Comparison of ENCODE assay signal across 25 cellular contexts in the genomic region with DNA sequence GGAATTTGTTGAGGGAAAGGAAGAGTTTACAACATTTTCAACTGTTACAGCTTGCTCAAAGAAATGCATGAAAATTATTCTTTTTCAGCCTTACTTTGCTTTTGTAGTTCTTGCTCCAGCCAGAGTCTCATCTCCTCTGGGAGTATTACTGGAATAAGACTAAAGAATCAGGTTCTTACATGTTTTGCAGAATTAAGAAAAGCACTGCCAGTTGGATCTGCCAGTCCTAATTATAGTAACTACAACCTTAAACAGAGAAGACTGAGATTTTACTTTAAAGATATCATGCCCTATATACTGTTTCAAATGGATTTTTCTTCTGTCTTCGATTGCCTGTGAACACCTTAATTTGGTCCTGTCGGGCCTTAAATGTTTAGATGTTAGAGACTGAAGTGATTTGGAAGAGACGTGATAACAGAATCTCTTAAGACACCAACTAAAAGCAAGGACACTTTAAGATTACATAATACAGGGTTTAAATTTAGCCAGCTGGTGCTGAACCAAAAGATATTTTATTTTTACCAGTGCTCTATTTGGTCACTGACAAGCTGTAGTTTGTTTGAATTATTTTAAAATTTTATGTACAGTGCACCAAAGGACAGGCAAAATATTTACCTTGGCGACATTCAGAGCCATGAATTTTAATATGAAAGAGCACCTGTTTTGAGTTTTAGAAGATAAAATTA.
DNase-seq lines count a peak whose midpoint lies in the region; ATAC-seq and TF ChIP-seq lines count a peak whose summit lies in the region.
"Had no signal": no experiment of that assay in that cellular context is flagged by ENCODE, and none has a peak within 500 bp of the region (broad histone marks: within the 10 kb centered on the region; RNA-seq: fewer than 3 reads in every experiment).

No MANE protein-coding gene starts in this region.

- no peaks in the 10 kb centered on the region for H3K36me3 ChIP-seq in heart left ventricle

- 26 to 33% (median 31%) methylated on average over 4 of the region's 4 CpGs for WGBS in heart left ventricle, 4 donors

- H3K27ac Mint-ChIP-seq in osteocyte (ENCODE audit: unreplicated experiment) (peak overlapping the region; percentile 58), immature natural killer cell (no peak overlapping the region)
- H3K27ac Mint-ChIP-seq: activated CD8-positive, alpha-beta T cell treated with anti-CD3 and anti-CD28 coated beads for 36 hours; activated naive CD4-positive, alpha-beta T cell treated with anti-CD3 and anti-CD28 coated beads, Interleukin-2, amount 10 ng/mL, durations not matched to agents 7 days and 5 days; activated T-cell treated with anti-CD3 and anti-CD28 coated beads, Interleukin-2, amount 50 U/mL, for 24 hours; B cell; natural killer cell; type B pancreatic cell had no signal

- H3K9me3 ChIP-seq in heart left ventricle = no peaks in the 10 kb centered on the region

- H3K27me3 Mint-ChIP-seq in osteocyte (ENCODE audit: unreplicated experiment) = no peaks in the 10 kb centered on the region
- H3K27me3 Mint-ChIP-seq in immature natural killer cell (ENCODE audit: low read depth in 3 of 3) = no peaks in the 10 kb centered on the region
- H3K27me3 Mint-ChIP-seq: activated CD8-positive, alpha-beta T cell treated with anti-CD3 and anti-CD28 coated beads for 36 hours; activated naive CD4-positive, alpha-beta T cell treated with anti-CD3 and anti-CD28 coated beads, Interleukin-2, amount 10 ng/mL, durations not matched to agents 7 days and 5 days; activated T-cell treated with anti-CD3 and anti-CD28 coated beads, Interleukin-2, amount 50 U/mL, for 24 hours; B cell; type B pancreatic cell had no signal

- H3K9me3 Mint-ChIP-seq in osteocyte (ENCODE audit: unreplicated experiment) (no peaks in the 10 kb centered on the region), immature natural killer cell (peaks cover 0 to 6% (median under 1%) of the 10 kb centered on the region in 6 donors)
- H3K9me3 Mint-ChIP-seq: activated CD8-positive, alpha-beta T cell treated with anti-CD3 and anti-CD28 coated beads for 36 hours; activated naive CD4-positive, alpha-beta T cell treated with anti-CD3 and anti-CD28 coated beads, Interleukin-2, amount 10 ng/mL, durations not matched to agents 7 days and 5 days; type B pancreatic cell had no signal

- no peaks in the 10 kb centered on the region for H3K27me3 ChIP-seq in heart left ventricle

- intact Hi-C loops in heart left ventricle (cut with DNase I) = loop anchor here in 5 of 10 donors (5.0 kb wide), 1 partner anchor 46 kb away; no protein-coding TSS in a partner anchor

- no peak for TF ChIP-seq POLR2A in heart left ventricle (IDR thresholded peaks at IDR 0.05)

- H3K4me1 Mint-ChIP-seq in osteocyte (ENCODE audit: unreplicated experiment) (peaks cover 24% of the 10 kb centered on the region), immature natural killer cell (no peaks in the 10 kb centered on the region)
- H3K4me1 Mint-ChIP-seq: activated naive CD4-positive, alpha-beta T cell treated with anti-CD3 and anti-CD28 coated beads, Interleukin-2, amount 10 ng/mL, durations not matched to agents 7 days and 5 days; B cell; natural killer cell had no signal

- TF ChIP-seq CTCF in heart left ventricle (IDR thresholded peaks at IDR 0.05) (no peak), osteocyte (IDR thresholded peaks at IDR 0.05) (no peak)

- H3K4me1 ChIP-seq in heart left ventricle = peaks cover 0 to 24% (median 0%) of the 10 kb centered on the region in 12 donors

- H3K4me3 Mint-ChIP-seq in osteocyte (ENCODE audit: unreplicated experiment) (no peak overlapping the region), immature natural killer cell (no peak overlapping the region)
- H3K4me3 Mint-ChIP-seq: activated CD8-positive, alpha-beta T cell treated with anti-CD3 and anti-CD28 coated beads for 36 hours; activated naive CD4-positive, alpha-beta T cell treated with anti-CD3 and anti-CD28 coated beads, Interleukin-2, amount 10 ng/mL, durations not matched to agents 7 days and 5 days; activated T-cell treated with anti-CD3 and anti-CD28 coated beads, Interleukin-2, amount 50 U/mL, for 24 hours; B cell; natural killer cell; type B pancreatic cell had no signal

- peak; percentile 27 to 65 (median 54) for ATAC-seq in heart left ventricle
- no peak for ATAC-seq in HG03097 (IDR thresholded peaks at IDR 0.05; ENCODE audit: low FRiP score, unreplicated experiment)
- ATAC-seq in GM18873 (IDR thresholded peaks at IDR 0.05; ENCODE audit: low FRiP score, unreplicated experiment) = no peak
- ATAC-seq: activated CD4-positive, CD25-positive, alpha-beta regulatory T cell treated with anti-CD3 and anti-CD28 coated beads, Interleukin-2, amount 50 U/mL, for 24 hours; activated CD8-positive, alpha-beta T cell treated with anti-CD3 and anti-CD28 coated beads for 36 hours; natural killer cell had no signal

- H3K27ac ChIP-seq in heart left ventricle = peak overlapping the region; percentile 37 to 91 (median 80)

- H3K36me3 Mint-ChIP-seq in osteocyte (ENCODE audit: unreplicated experiment) (no peaks in the 10 kb centered on the region), immature natural killer cell (no peaks in the 10 kb centered on the region)
- H3K36me3 Mint-ChIP-seq: activated naive CD4-positive, alpha-beta T cell treated with anti-CD3 and anti-CD28 coated beads, Interleukin-2, amount 10 ng/mL, durations not matched to agents 7 days and 5 days; natural killer cell; type B pancreatic cell had no signal

- peak overlapping the region; percentile 14 to 60 (median 47) for H3K4me3 ChIP-seq in heart left ventricle
- H3K4me3 ChIP-seq: smooth muscle cell had no signal

- DNase-seq in NCI-H1092 treated with DMSO at 0.1 percent for 48 hours (lab: John Stamatoyannopoulos, UW) (peak; percentile 29), NCI-H1092 (lab: John Stamatoyannopoulos, UW) (no peak), heart left ventricle (no peak), osteocyte (ENCODE audit: extremely low spot score, unreplicated experiment) (no peak), immature natural killer cell (no peak), COLO668 (lab: John Stamatoyannopoulos, UW; ENCODE audit: unreplicated experiment) (no peak)
- DNase-seq: 8988T; activated CD8-positive, alpha-beta T cell treated with anti-CD3 and anti-CD28 coated beads for 36 hours; activated naive CD4-positive, alpha-beta T cell treated with anti-CD3 and anti-CD28 coated beads, Interleukin-2, amount 10 ng/mL, durations not matched to agents 7 days and 5 days; activated T-cell treated with anti-CD3 and anti-CD28 coated beads, Interleukin-2, amount 50 U/mL, for 24 hours; anterior cingulate cortex; cortex of kidney; HCEC 1CT; islet precursor cell; natural killer cell; NCI-H1105; NCI-H510A; stimulated activated CD4-positive, alpha-beta T cell treated with anti-CD3 and anti-CD28 coated beads, Interleukin-2, amount 100 ng/mL, for 48 hours; stimulated activated naive CD4-positive, alpha-beta T cell treated with Interleukin-2 at 50 U/mL for 16 hours had no signal

Comparison
In these comparisons a context has a peak if more than half of its experiments do, and no peak if none do; other contexts are left out.
1. ATAC-seq: peak in heart left ventricle (4 of 4); none in HG03097 (single experiment) and GM18873 (single experiment).